Comparison of ENCODE assay signal across 8 cellular contexts in genomic region chr19:58305065-58305931, GRCh38. TPM values are rescaled to one million over a fixed set of nuclear protein-coding genes. Genes with fewer than 3 reads are reported as not detected.
A peak's percentile ranks its signal among the peaks of the same experiment; 100 is the strongest.
DNase-seq lines count a peak whose midpoint lies in the region; TF ChIP-seq lines count a peak whose summit lies in the region.

Gene ERVK3-1, plus strand, starts transcription at chr19:58305377. Its CDS starts 6,792 bp downstream, at chr19:58312169.

- intact Hi-C loops in stomach (cut with DNase I; ENCODE audit: low total_unique reads), result no loop called here

- H3K9ac ChIP-seq in neural cell (ENCODE audit: low read length), result peak within 1 kb of the TSS; percentile 79

- H3K4me3 ChIP-seq in H7 (ENCODE audit: insufficient read depth, low read depth, low read length), result peak within 1 kb of the TSS; percentile 85
- peak within 1 kb of the TSS; percentile 98 for H3K4me3 ChIP-seq in fibroblast of the aortic adventitia (ENCODE audit: low read depth, low read length)
- H3K4me3 ChIP-seq in neural cell (ENCODE audit: low read length), result peak within 1 kb of the TSS; percentile 80
- peak within 1 kb of the TSS; percentile 62 to 93 (median 86) for H3K4me3 ChIP-seq in stomach

- peak within 1 kb of the TSS; percentile 80 for H3K27ac ChIP-seq in neural cell (ENCODE audit: low read length)
- peak within 1 kb of the TSS; percentile 86 to 93 (median 90) for H3K27ac ChIP-seq in stomach

- H3K36me3 ChIP-seq in H7 (replicated peaks; ENCODE audit: control insufficient read depth, insufficient read depth, low read length) (peaks cover 10% of the 10 kb centered on the region), neural cell (ENCODE audit: insufficient read depth, low read length) (peaks cover 13% of the 10 kb centered on the region), stomach (peaks cover 8 to 54% (median 51%) of the 10 kb centered on the region in 4 donors)

- H3K9me3 ChIP-seq in neural cell (ENCODE audit: low read length) (no peaks in the 10 kb centered on the region), stomach (peaks cover 0 to 15% (median 7%) of the 10 kb centered on the region in 4 donors)

- peaks cover 9 to 42% (median 24%) of the 10 kb centered on the region in 4 donors for H3K4me1 ChIP-seq in stomach

- TF ChIP-seq EP300 in neural cell (conservative IDR thresholded peaks at IDR 0.05; ENCODE audit: poor library complexity, severe bottlenecking) (no peak), stomach (IDR thresholded peaks at IDR 0.05) (no peak)

- H3K9me2 ChIP-seq in neural cell (ENCODE audit: insufficient read depth, low read length), result no peaks in the 10 kb centered on the region

- TF ChIP-seq CTCF in fibroblast of the aortic adventitia (IDR thresholded peaks at IDR 0.05; ENCODE audit: insufficient read depth, low read length) (peak; percentile 11), neural cell (IDR thresholded peaks at IDR 0.05; ENCODE audit: poor library complexity, severe bottlenecking) (peak; percentile 44), stomach (IDR thresholded peaks at IDR 0.05) (peak in 5 of 7 experiments; percentile 8 to 52 (median 23))

- peak; percentile 97 for DNase-seq in ELF-1 (ENCODE audit: low read depth, low spot score)
- peak; percentile 97 for DNase-seq in H7
- DNase-seq in M059J (ENCODE audit: low read depth), result peak; percentile 98
- peak; percentile 95 to 98 for DNase-seq in SHP77 (lab: John Stamatoyannopoulos, UW)
- DNase-seq in activated effector memory CD4-positive, alpha-beta T cell treated with Interleukin-2 at 50 U/mL for 16 hours, result peak; percentile 90
- DNase-seq in fibroblast of the aortic adventitia (ENCODE audit: low read depth), result peak; percentile 97
- peak; percentile 96 for DNase-seq in stomach

- H4K20me1 ChIP-seq in neural cell (ENCODE audit: insufficient read depth), result no peaks in the 10 kb centered on the region

- WGBS in stomach, 5 donors, result 0 to 1% (median 1%) methylated on average over 51 to 55 of the region's 55 CpGs

- peak within 1 kb of the TSS; percentile 92 for H3K4me2 ChIP-seq in neural cell (ENCODE audit: low read length)

- H3K27me3 ChIP-seq in H7 (ENCODE audit: control insufficient read depth, insufficient read depth, low read length), result no peaks in the 10 kb centered on the region
- H3K27me3 ChIP-seq in neural cell (ENCODE audit: insufficient read depth, low read depth, low read length), result no peaks in the 10 kb centered on the region
- no peaks in the 10 kb centered on the region for H3K27me3 ChIP-seq in stomach

- TF ChIP-seq RAD21 in neural cell (conservative IDR thresholded peaks at IDR 0.05), result peak; percentile 45

- peak within 1 kb of the TSS; percentile 69 for H2AFZ ChIP-seq in neural cell (ENCODE audit: low read depth, low read length)

- H3F3A ChIP-seq in neural cell (ENCODE audit: insufficient read depth, low read length, poor library complexity, severe bottlenecking), result no peaks in the 10 kb centered on the region

- peaks cover 42% of the 10 kb centered on the region for H3K79me2 ChIP-seq in neural cell (replicated peaks; ENCODE audit: insufficient read depth, low read length)

- peak in 2 of 4 donors; percentile 74 to 86 for TF ChIP-seq POLR2A in stomach (IDR thresholded peaks at IDR 0.05)

TF ChIP-seq in neural cell, 6 proteins besides CTCF, POLR2A, EP300 and RAD21:
- TF ChIP-seq REST (IDR thresholded peaks at IDR 0.05; ENCODE audit: borderline replicate concordance) (peak; percentile 75), TAF1 (IDR thresholded peaks at IDR 0.05; ENCODE audit: low read depth) (peak; percentile 78), POLR2AphosphoS5 (IDR thresholded peaks at IDR 0.05) (peak; percentile 95), MXI1 (conservative IDR thresholded peaks at IDR 0.05; ENCODE audit: poor library complexity, severe bottlenecking) (peak; percentile 94), EZH2 (IDR thresholded peaks at IDR 0.05; ENCODE audit: borderline replicate concordance, insufficient read depth, low read length, poor library complexity, severe bottlenecking) (no peak), SMC3 (conservative IDR thresholded peaks at IDR 0.05; ENCODE audit: poor library complexity) (no peak)

RNA-seq across cellular contexts. Expression of gene ERVK3-1, which starts in this region (rescaled TPM):
- total RNA-seq in H7 (2014; rRNA removed; shearing (Covaris generic)), result 21.7 and 24.8 TPM in 2 replicates
- 90.1 and 122 TPM in 2 replicates for total RNA-seq in M059J (2014; rRNA removed; shearing (Covaris generic))
- 33.2 and 41.1 TPM in 2 replicates for total RNA-seq in fibroblast of the aortic adventitia (ENCODE audit: low replicate concordance)
- 137 and 141 TPM in 2 replicates for polyA plus RNA-seq in neural cell
- 101 and 103 TPM in 2 replicates for polyA minus RNA-seq in neural cell
- total RNA-seq in stomach, result 10 to 100 TPM; 25.2 to 93.6 (median 48.4) TPM
- polyA plus RNA-seq in stomach, result 10 to 100 TPM; 25.0 to 45.1 (median 35.1) TPM

Comparison
In these comparisons a context has a peak if more than half of its experiments do, and no peak if none do; other contexts are left out.
1. Peak in every context shown above with its lines: DNase-seq, H3K4me3 ChIP-seq and H3K27ac ChIP-seq.